Comparison of ENCODE assay signal across 24 cellular contexts in genomic region chr6:18135171-18135570, GRCh38. TPM values are rescaled to one million over a fixed set of nuclear protein-coding genes. Genes with fewer than 3 reads are reported as not detected.
DNase-seq lines count a peak whose midpoint lies in the region; ATAC-seq, FAIRE-seq and TF ChIP-seq lines count a peak whose summit lies in the region.
"Had no signal": no experiment of that assay in that cellular context is flagged by ENCODE, and none has a peak within 500 bp of the region (broad histone marks: within the 10 kb centered on the region; RNA-seq: fewer than 3 reads in every experiment).

No MANE protein-coding gene starts in this region.

- H3K27me3 Mint-ChIP-seq in mesothelial cell of epicardium (ENCODE audit: low read depth): no peaks in the 10 kb centered on the region
- H3K27me3 Mint-ChIP-seq: CD4-positive, alpha-beta memory T cell; CD4-positive, CD25-positive, alpha-beta regulatory T cell; CD8-positive, alpha-beta memory T cell had no signal

- H3K4me1 ChIP-seq in GM12878 (ENCODE audit: control insufficient read depth, insufficient read depth, low read length): no peaks in the 10 kb centered on the region
- H3K4me1 ChIP-seq in testis: peaks cover 9% of the 10 kb centered on the region
- H3K4me1 ChIP-seq: BLaER1 had no signal

- no peak overlapping the region for H3K4me3 Mint-ChIP-seq in mesothelial cell of epicardium
- H3K4me3 Mint-ChIP-seq: CD14-positive monocyte; CD4-positive, alpha-beta memory T cell; CD4-positive, CD25-positive, alpha-beta regulatory T cell; CD8-positive, alpha-beta memory T cell had no signal

- H3K36me3 ChIP-seq in GM12878 (ENCODE audit: control insufficient read depth in 2 of 2, insufficient read depth in 2 of 2, low read length in 1 of 2) (peaks cover 0 to 3% of the 10 kb centered on the region in 2 experiments; a peak in 2 of 4 replicates), testis (ENCODE audit: low read depth, missing control alignments) (no peaks in the 10 kb centered on the region)
- H3K36me3 ChIP-seq: BE2C had no signal

- ATAC-seq in GM12878: no peak
- ATAC-seq in HG02870 (IDR thresholded peaks at IDR 0.05; ENCODE audit: unreplicated experiment): no peak

- H4K20me1 ChIP-seq in GM12878 (ENCODE audit: control insufficient read depth, insufficient read depth): no peaks in the 10 kb centered on the region
- H4K20me1 ChIP-seq: BLaER1 had no signal

- in situ Hi-C loops in GM12878 (cut with MboI): no loop called here

- RAD21 ChIA-PET in GM12878 (lab: Charles Lee; ENCODE audit: unreplicated experiment): interaction anchor here (0.6 kb wide), 1 partner anchor 17 kb away, joined by 3 read pairs; no protein-coding TSS in a partner anchor

- no peak for TF ChIP-seq RAD21 in GM12878 (IDR thresholded peaks at IDR 0.05; ENCODE audit: insufficient read depth, low read depth, low read length)

- DNase-seq in GM12878 (ENCODE audit: low read depth, low spot score): no peak
- no peak for DNase-seq in mesothelial cell of epicardium (ENCODE audit: low spot score in 2 of 2, unreplicated experiment in 2 of 2)
- no peak for DNase-seq in testis
- DNase-seq in effector CD4-positive, alpha-beta T cell: no peak
- no peak for DNase-seq in cerebellar nuclear complex (lab: John Stamatoyannopoulos, UW)
- DNase-seq in germinal center (ENCODE audit: low spot score): no peak
- DNase-seq: 8988T; ACHN; BE2C; C1 segment of cervical spinal cord; CD4-positive, alpha-beta memory T cell; CD4-positive, CD25-positive, alpha-beta regulatory T cell; CD8-positive, alpha-beta memory T cell; COR-L47; DMS 273 treated with DMSO at 0.1 percent for 48 hours; DMS79 treated with DMSO at 0.1 percent for 48 hours; GF-D8 had no signal

- H3K79me2 ChIP-seq in GM12878 (ENCODE audit: control insufficient read depth, insufficient read depth, low read length): no peaks in the 10 kb centered on the region

- H3K4me3 ChIP-seq in GM12878 (no peak overlapping the region), testis (no peak overlapping the region)
- H3K4me3 ChIP-seq: BLaER1 had no signal

- BruUV-seq in GM12878 (replicated peaks; lab: Mats Ljungman, UMichigan): no TSS peak

- H3K27ac Mint-ChIP-seq in mesothelial cell of epicardium: peak overlapping the region; percentile 73

- TF ChIP-seq POLR2A in GM12878 (IDR thresholded peaks at IDR 0.05; ENCODE audit: low read depth, low read length) (no peak), testis (IDR thresholded peaks at IDR 0.05) (no peak)

- no peak overlapping the region for H3K27ac ChIP-seq in GM12878 (ENCODE audit: control insufficient read depth, insufficient read depth)
- peak overlapping the region; percentile 53 to 59 for H3K27ac ChIP-seq in testis
- H3K27ac ChIP-seq: BLaER1 had no signal

- SMC1A ChIA-PET in GM12878 (lab: Charles Lee; ENCODE audit: uncharacterized antibody, unreplicated experiment): no interaction called here

- 76% methylated on average over 2 of the region's 2 CpGs for WGBS in GM12878 (ENCODE audit: insufficient coverage, insufficient replicate concordance, low lambda C conversion rate, missing lambda C conversion rate)
- 92 to 97% methylated on average over 2 of the region's 2 CpGs for WGBS in testis, 2 donors

- peaks cover 24% of the 10 kb centered on the region for H3K36me3 Mint-ChIP-seq in mesothelial cell of epicardium

- peaks cover 5% of the 10 kb centered on the region for H3K4me1 Mint-ChIP-seq in mesothelial cell of epicardium
- H3K4me1 Mint-ChIP-seq: CD14-positive monocyte had no signal

- no peaks in the 10 kb centered on the region for H3K27me3 ChIP-seq in GM12878 (replicated peaks in 1 of 2; ENCODE audit: control insufficient read depth in 2 of 2, insufficient read depth in 2 of 2, low read length in 1 of 2)
- no peaks in the 10 kb centered on the region for H3K27me3 ChIP-seq in testis
- H3K27me3 ChIP-seq: BE2C, BLaER1 had no signal

- no peak overlapping the region for H3K4me2 ChIP-seq in GM12878 (ENCODE audit: control insufficient read depth, insufficient read depth)
- H3K4me2 ChIP-seq: BLaER1 had no signal

- H2AFZ ChIP-seq in GM12878 (ENCODE audit: control insufficient read depth, low read depth, low read length): no peak overlapping the region

- no peaks in the 10 kb centered on the region for H3K9me3 Mint-ChIP-seq in mesothelial cell of epicardium
- H3K9me3 Mint-ChIP-seq: CD14-positive monocyte; CD4-positive, alpha-beta memory T cell; CD4-positive, CD25-positive, alpha-beta regulatory T cell; CD8-positive, alpha-beta memory T cell had no signal

- POLR2A ChIA-PET in GM12878 (lab: Charles Lee): no interaction called here

- FAIRE-seq in GM12878 (lab: Jason Lieb, UNC): no peak
- FAIRE-seq: A204.1, G401.6, GM12892, GM18507 had no signal

- no peak overlapping the region for H3K9ac ChIP-seq in GM12878 (ENCODE audit: control insufficient read depth, insufficient read depth, low read length)
- H3K9ac ChIP-seq: BLaER1 had no signal

- CTCF ChIA-PET in GM12878 (lab: Yijun Ruan, JAX): no interaction called here

- no peak for TF ChIP-seq EP300 in GM12878 (IDR thresholded peaks at IDR 0.05; ENCODE audit: borderline replicate concordance in 1 of 2, control insufficient read depth in 1 of 2, low read depth in 2 of 2, low read length in 2 of 2)

- intact Hi-C loops in GM12878 (cut with micrococcal nuclease; ENCODE audit: unreplicated experiment) (no loop called here), testis (cut with DNase I; ENCODE audit: low total_unique reads) (no loop called here)

- TF ChIP-seq CTCF in GM12878 (IDR thresholded peaks at IDR 0.05 in 2 of 3, conservative IDR thresholded peaks at IDR 0.05 in 1 of 3; ENCODE audit: control insufficient read depth in 2 of 3, extremely low read depth in 1 of 3, insufficient read depth in 1 of 3, low read depth in 3 of 3, low read length in 3 of 3) (no peak), mesothelial cell of epicardium (IDR thresholded peaks at IDR 0.05; ENCODE audit: unreplicated experiment) (no peak), testis (IDR thresholded peaks at IDR 0.05) (no peak)

- no peaks in the 10 kb centered on the region for H3K9me3 ChIP-seq in GM12878 (replicated peaks; ENCODE audit: control insufficient read depth, insufficient read depth, low read length)
- no peaks in the 10 kb centered on the region for H3K9me3 ChIP-seq in testis
- H3K9me3 ChIP-seq: BE2C, BLaER1 had no signal

RNA-seq across cellular contexts. Expression of gene NHLRC1, which starts 12.7 kb away (rescaled TPM):
- total RNA-seq in GM12878 (2013; cell fraction: nucleolus; rRNA removed): 0.27 TPM in 1 of 2 replicates, not detected in the other
- total RNA-seq in GM12878 (2014; rRNA removed) (0.17 and 0.27 TPM in 2 replicates), GM12878 (2014; rRNA removed; fragmentation: Illumina TruSeq; extraction: Trizol) (0.09 TPM in 1 of 2 replicates, not detected in the other), GM12878 (2021) (0.15 and 0.21 TPM in 2 replicates), mesothelial cell of epicardium (1.2 to 1.9 TPM (median 1.8 TPM) in 3 replicates), testis (1 to 10 TPM; 3.1 to 3.8 TPM)
- polyA plus RNA-seq in GM12878 (2011; ENCODE audit: low read depth): 0.42 TPM
- polyA plus RNA-seq in GM12878 (2011; rRNA removed) (0.04 TPM in 1 of 2 replicates, not detected in the other), GM12878 (2014; fragmentation: Illumina TruSeq; extraction: Trizol) (0.21 TPM in 1 of 2 replicates, not detected in the other), GM12878 (2014; fragmentation: Nextera tagmentation; extraction: Ambion mirVana) (under 1 TPM in 1 of 2 experiments, not detected in 1; 0.04 TPM), GM12878 (2014; rRNA removed) (0.22 and 0.23 TPM in 2 replicates), GM12878 (2016; fragmentation: Nextera tagmentation; extraction: Ambion mirVana) (under 1 TPM in 1 of 2 experiments, not detected in 1; 0.07 TPM), testis (ENCODE audit: insufficient read depth, low read depth, low replicate concordance) (2.1 TPM)
- not detected in 2 replicates for polyA plus RNA-seq in GM12878 (2011; cell fraction: cytosol; rRNA removed)
- polyA plus RNA-seq in GM12878 (2011; cell fraction: nucleus; rRNA removed): not detected in 2 replicates
- 0.27 and 0.45 TPM in 2 replicates for polyA plus RNA-seq in GM12878 (2012)
- not detected in 2 replicates for polyA minus RNA-seq in GM12878 (2011; rRNA and poly(A)+ RNA removed)
- polyA minus RNA-seq in GM12878 (2011; cell fraction: cytosol; rRNA and poly(A)+ RNA removed): not detected in 2 replicates
- 0.12 TPM in 1 of 2 replicates, not detected in the other for polyA minus RNA-seq in GM12878 (2011; cell fraction: nucleus; rRNA and poly(A)+ RNA removed)

RNA-seq across cellular contexts. Expression of gene TPMT, which starts 19.7 kb away (rescaled TPM):
- 2.5 and 2.6 TPM in 2 replicates for total RNA-seq in GM12878 (2013; cell fraction: nucleolus; rRNA removed)
- total RNA-seq in GM12878 (2014; rRNA removed) (11.6 and 13.8 TPM in 2 replicates), GM12878 (2014; rRNA removed; fragmentation: Illumina TruSeq; extraction: Trizol) (16.3 and 17.0 TPM in 2 replicates), GM12878 (2021) (7.9 and 8.2 TPM in 2 replicates), mesothelial cell of epicardium (7.8 to 8.2 TPM (median 8.0 TPM) in 3 replicates), testis (10 to 100 TPM; 18.3 to 21.0 TPM)
- polyA plus RNA-seq in GM12878 (2011; ENCODE audit: low read depth): 5.6 TPM
- polyA plus RNA-seq in GM12878 (2011; rRNA removed) (16.5 and 24.9 TPM in 2 replicates), GM12878 (2014; fragmentation: Illumina TruSeq; extraction: Trizol) (18.2 and 24.3 TPM in 2 replicates), GM12878 (2014; fragmentation: Nextera tagmentation; extraction: Ambion mirVana) (10 to 100 TPM; 16.2 to 16.4 TPM), GM12878 (2014; rRNA removed) (10.9 and 13.0 TPM in 2 replicates), GM12878 (2016; fragmentation: Nextera tagmentation; extraction: Ambion mirVana) (10 to 100 TPM; 16.5 to 17.7 TPM), testis (ENCODE audit: insufficient read depth, low read depth, low replicate concordance) (14.6 TPM)
- polyA plus RNA-seq in GM12878 (2011; cell fraction: cytosol; rRNA removed): 8.1 and 8.3 TPM in 2 replicates
- polyA plus RNA-seq in GM12878 (2011; cell fraction: nucleus; rRNA removed): 2.4 and 3.1 TPM in 2 replicates
- 6.5 and 8.6 TPM in 2 replicates for polyA plus RNA-seq in GM12878 (2012)
- 5.1 and 8.4 TPM in 2 replicates for polyA minus RNA-seq in GM12878 (2011; rRNA and poly(A)+ RNA removed)
- 2.9 and 3.1 TPM in 2 replicates for polyA minus RNA-seq in GM12878 (2011; cell fraction: cytosol; rRNA and poly(A)+ RNA removed)
- polyA minus RNA-seq in GM12878 (2011; cell fraction: nucleus; rRNA and poly(A)+ RNA removed): 1.2 and 1.8 TPM in 2 replicates

RNA-seq across cellular contexts. Expression of gene KDM1B, which starts 20.1 kb away (rescaled TPM):
- 19.3 and 19.8 TPM in 2 replicates for total RNA-seq in GM12878 (2013; cell fraction: nucleolus; rRNA removed)
- total RNA-seq in GM12878 (2014; rRNA removed) (9.5 and 11.0 TPM in 2 replicates), GM12878 (2014; rRNA removed; fragmentation: Illumina TruSeq; extraction: Trizol) (12.3 and 12.9 TPM in 2 replicates), GM12878 (2021) (16.2 and 20.0 TPM in 2 replicates), mesothelial cell of epicardium (15.2 to 17.3 TPM (median 16.1 TPM) in 3 replicates), testis (10 to 100 TPM; 38.1 to 41.1 TPM)
- polyA plus RNA-seq in GM12878 (2011; ENCODE audit: low read depth): 5.4 TPM
- polyA plus RNA-seq in GM12878 (2011; rRNA removed) (22.5 and 25.2 TPM in 2 replicates), GM12878 (2014; fragmentation: Illumina TruSeq; extraction: Trizol) (14.6 and 18.0 TPM in 2 replicates), GM12878 (2014; fragmentation: Nextera tagmentation; extraction: Ambion mirVana) (1 to 10 TPM; 1.7 to 2.9 TPM), GM12878 (2014; rRNA removed) (11.2 and 13.6 TPM in 2 replicates), GM12878 (2016; fragmentation: Nextera tagmentation; extraction: Ambion mirVana) (10 to 100 TPM; 14.3 to 16.3 TPM), testis (ENCODE audit: insufficient read depth, low read depth, low replicate concordance) (32.1 TPM)
- polyA plus RNA-seq in GM12878 (2011; cell fraction: cytosol; rRNA removed): 14.8 and 17.0 TPM in 2 replicates
- 10.1 and 10.2 TPM in 2 replicates for polyA plus RNA-seq in GM12878 (2011; cell fraction: nucleus; rRNA removed)
- polyA plus RNA-seq in GM12878 (2012): 7.4 and 10.0 TPM in 2 replicates
- polyA minus RNA-seq in GM12878 (2011; rRNA and poly(A)+ RNA removed): 23.6 and 31.2 TPM in 2 replicates
- polyA minus RNA-seq in GM12878 (2011; cell fraction: cytosol; rRNA and poly(A)+ RNA removed): 11.0 and 12.4 TPM in 2 replicates
- polyA minus RNA-seq in GM12878 (2011; cell fraction: nucleus; rRNA and poly(A)+ RNA removed): 5.2 and 6.9 TPM in 2 replicates
